ENCODE assay signal across 10 cellular contexts in genomic region chr2:166419616-166419934, GRCh38. TPM values are rescaled to one million over a fixed set of nuclear protein-coding genes. Genes with fewer than 3 reads are reported as not detected.
DNase-seq lines count a peak whose midpoint lies in the region; ATAC-seq and TF ChIP-seq lines count a peak whose summit lies in the region.
"Had no signal": no experiment of that assay in that cellular context is flagged by ENCODE, and none has a peak within 500 bp of the region (broad histone marks: within the 10 kb centered on the region; RNA-seq: fewer than 3 reads in every experiment).

No MANE protein-coding gene starts in this region.

- H3K9me3 Mint-ChIP-seq in activated naive CD4-positive, alpha-beta T cell treated with anti-CD3 and anti-CD28 coated beads, Interleukin-2, amount 50 U/mL, for 72 hours = no peaks in the 10 kb centered on the region
- H3K9me3 Mint-ChIP-seq: T-helper 1 cell treated with Interleukin-12 subunit alpha and Interleukin-12 subunit beta and Interleukin-4 antibody, amounts not matched to agents 30 μg/mL and 1 μg/mL, for 36 hours had no signal

- in situ Hi-C loops in KBM-7 (cut with MboI; ENCODE audit: low pct_unique_long_range_greater_than_20kb, low sequenced_read_pairs) = no loop called here

- 55 to 65% methylated on average over 2 of the region's 2 CpGs for WGBS in sigmoid colon, 2 donors

- no peaks in the 10 kb centered on the region for H3K27me3 ChIP-seq in kidney epithelial cell (ENCODE audit: control insufficient read depth, insufficient read depth, low read length)
- H3K27me3 ChIP-seq in sigmoid colon = no peaks in the 10 kb centered on the region

- no peaks in the 10 kb centered on the region for H3K9me3 ChIP-seq in sigmoid colon

- ATAC-seq in activated naive CD4-positive, alpha-beta T cell treated with anti-CD3 and anti-CD28 coated beads, Interleukin-2, amount 50 U/mL, for 72 hours = no peak

- H3K36me3 ChIP-seq in kidney epithelial cell (ENCODE audit: control insufficient read depth, insufficient read depth, low read length) (no peaks in the 10 kb centered on the region), sigmoid colon (no peaks in the 10 kb centered on the region)

- H3K27ac Mint-ChIP-seq in activated naive CD4-positive, alpha-beta T cell treated with anti-CD3 and anti-CD28 coated beads, Interleukin-2, amount 50 U/mL, for 72 hours = no peak overlapping the region
- H3K27ac Mint-ChIP-seq: T-helper 1 cell treated with Interleukin-12 subunit alpha and Interleukin-12 subunit beta and Interleukin-4 antibody, amounts not matched to agents 30 μg/mL and 1 μg/mL, for 36 hours had no signal

- H3K4me1 ChIP-seq in sigmoid colon = peaks cover 0 to 6% (median 0%) of the 10 kb centered on the region in 4 donors

- peak; percentile 13 for DNase-seq in AG20443 (ENCODE audit: low spot score)
- peak; percentile 32 for DNase-seq in KBM-7
- DNase-seq in SW480 (ENCODE audit: low spot score) = peak; percentile 41
- peak; percentile 12 for DNase-seq in kidney epithelial cell (ENCODE audit: low read depth)
- DNase-seq in NOMO-1 treated with DMSO at 0.1 percent for 48 hours (lab: John Stamatoyannopoulos, UW; ENCODE audit: unreplicated experiment) = no peak
- DNase-seq in activated naive CD4-positive, alpha-beta T cell treated with Interleukin-2 at 50 U/mL for 16 hours = no peak
- no peak for DNase-seq in activated naive CD4-positive, alpha-beta T cell treated with anti-CD3 and anti-CD28 coated beads, Interleukin-2, amount 50 U/mL, for 72 hours (ENCODE audit: low spot score in 2 of 2)
- DNase-seq in sigmoid colon = no peak
- DNase-seq: head of caudate nucleus had no signal

- TF ChIP-seq EP300 in sigmoid colon (IDR thresholded peaks at IDR 0.05) = no peak

- no peaks in the 10 kb centered on the region for H3K36me3 Mint-ChIP-seq in activated naive CD4-positive, alpha-beta T cell treated with anti-CD3 and anti-CD28 coated beads, Interleukin-2, amount 50 U/mL, for 72 hours

- H3K27ac ChIP-seq in sigmoid colon = no peak overlapping the region

- no peak for TF ChIP-seq POLR2A in sigmoid colon (IDR thresholded peaks at IDR 0.05)

- intact Hi-C loops in sigmoid colon (cut with DNase I) = no loop called here

- H3K4me3 ChIP-seq in kidney epithelial cell (ENCODE audit: low read depth, low read length) (no peak overlapping the region), sigmoid colon (no peak overlapping the region)

- TF ChIP-seq CTCF in kidney epithelial cell (IDR thresholded peaks at IDR 0.05; ENCODE audit: insufficient read depth, low read length, poor library complexity, severe bottlenecking) (peak; percentile 60), sigmoid colon (IDR thresholded peaks at IDR 0.05) (peak in 2 of 4 experiments; percentile 13 to 14)

RNA-seq across cellular contexts. Expression of gene SCN9A, which starts 43.8 kb away (rescaled TPM):
- total RNA-seq in kidney epithelial cell (7.2 and 8.1 TPM in 2 replicates), sigmoid colon (10 to 100 TPM; 14.3 to 22.1 (median 16.0) TPM)
- total RNA-seq in activated naive CD4-positive, alpha-beta T cell treated with anti-CD3 and anti-CD28 coated beads, Interleukin-2, amount 50 U/mL, for 72 hours = under 1 TPM in 1 of 2 donors, not detected in 1; 0.10 TPM
- polyA plus RNA-seq in sigmoid colon = 1 to 10 TPM in 1 of 3 donors, under 1 TPM in 2; 0.23 to 2.8 (median 0.60) TPM

Comparison
In these comparisons a context has a peak if more than half of its experiments do, and no peak if none do; other contexts are left out.
1. DNase-seq: peak in AG20443 (single experiment), KBM-7 (single experiment), SW480 (single experiment) and kidney epithelial cell (single experiment); none in NOMO-1 treated with DMSO at 0.1 percent for 48 hours (single experiment), activated naive CD4-positive, alpha-beta T cell treated with Interleukin-2 at 50 U/mL for 16 hours (single experiment), activated naive CD4-positive, alpha-beta T cell treated with anti-CD3 and anti-CD28 coated beads, Interleukin-2, amount 50 U/mL, for 72 hours (0 of 2) and sigmoid colon (single experiment).